27 cellular contexts compared by ENCODE assay signal in the genomic region with DNA sequence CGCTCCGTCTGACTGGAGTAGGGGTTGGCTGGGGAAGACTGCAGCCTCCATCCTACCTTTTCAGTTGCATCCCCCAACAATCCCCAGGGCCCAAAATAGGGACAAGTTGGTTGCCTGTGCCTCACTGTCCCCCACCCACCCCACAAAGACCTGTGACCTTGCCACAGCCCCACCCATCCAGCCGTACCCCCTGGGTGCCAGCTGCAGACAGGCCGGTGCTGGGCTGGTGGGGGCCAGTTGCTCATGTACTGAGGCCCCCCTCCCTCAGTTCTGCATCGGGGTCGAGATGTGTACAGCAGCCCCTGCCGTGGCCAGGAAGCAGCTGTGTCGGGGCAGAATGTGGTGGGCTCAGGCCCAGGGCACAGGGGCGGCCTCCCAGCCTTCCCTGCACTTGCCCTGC. TPM values are rescaled to one million over a fixed set of nuclear protein-coding genes. Genes with fewer than 3 reads are reported as not detected.
DNase-seq lines count a peak whose midpoint lies in the region; ATAC-seq and TF ChIP-seq lines count a peak whose summit lies in the region.
"Had no signal": no experiment of that assay in that cellular context is flagged by ENCODE, and none has a peak within 500 bp of the region (broad histone marks: within the 10 kb centered on the region; RNA-seq: fewer than 3 reads in every experiment).

No MANE protein-coding gene starts in this region.

- ATAC-seq in heart right ventricle (no peak), Right ventricle myocardium inferior (no peak), GM19452 (IDR thresholded peaks at IDR 0.05; ENCODE audit: unreplicated experiment) (no peak)
- ATAC-seq in CD4-positive, alpha-beta T cell (ENCODE audit: poor library complexity), result no peak
- ATAC-seq: HCT116 had no signal

- TF ChIP-seq CTCF in heart right ventricle (IDR thresholded peaks at IDR 0.05), result no peak
- no peak for TF ChIP-seq CTCF in CD4-positive, alpha-beta T cell (IDR thresholded peaks at IDR 0.05)

- WGBS in heart right ventricle, 2 donors, result 82 to 83% methylated on average over 9 of the region's 9 CpGs

- H3K4me3 ChIP-seq in heart right ventricle, result no peak overlapping the region
- H3K4me3 ChIP-seq: BLaER1 treated with 17β-estradiol and CSF1 and Interleukin-3, amounts not matched to agents 10 nM and 100 nM; MG63; PC-9 had no signal

- peaks cover 5% of the 10 kb centered on the region for H3K4me1 Mint-ChIP-seq in CD4-positive, alpha-beta T cell (ENCODE audit: low read depth)

- H3K36me3 ChIP-seq in heart right ventricle, result no peaks in the 10 kb centered on the region
- H3K36me3 ChIP-seq: BLaER1 treated with 17β-estradiol and CSF1 and Interleukin-3, amounts not matched to agents 10 nM and 100 nM; MG63 had no signal

- no peaks in the 10 kb centered on the region for H3K36me3 Mint-ChIP-seq in CD4-positive, alpha-beta T cell (ENCODE audit: low read depth)
- H3K36me3 Mint-ChIP-seq: CD4-positive, alpha-beta memory T cell had no signal

- H3K9me3 ChIP-seq in heart right ventricle, result no peaks in the 10 kb centered on the region
- H3K9me3 ChIP-seq in CD4-positive, alpha-beta T cell (ENCODE audit: control insufficient read depth, low read length), result no peaks in the 10 kb centered on the region
- H3K9me3 ChIP-seq: BLaER1 treated with 17β-estradiol and CSF1 and Interleukin-3, amounts not matched to agents 10 nM and 100 nM; Caco-2; MG63 had no signal

- intact Hi-C loops in heart right ventricle (cut with DNase I) (loop anchor here in 1 of 10 donors (5.0 kb wide), 1 partner anchor 36 kb away; the partner anchor contains the start of gene C8G), Right ventricle myocardium inferior (cut with DNase I) (no loop called here)
- intact Hi-C loops in CD4-positive, alpha-beta T cell (cut with DNase I, micrococcal nuclease), result no loop called here

- H3K4me1 ChIP-seq in heart right ventricle, result peaks cover 5 to 68% (median 40%) of the 10 kb centered on the region in 9 donors

- no peak overlapping the region for H3K27ac Mint-ChIP-seq in CD4-positive, alpha-beta T cell

- H3K27me3 ChIP-seq in heart right ventricle (peaks cover 0 to 38% (median 15%) of the 10 kb centered on the region in 7 donors), layer of hippocampus (ENCODE audit: control insufficient read depth, insufficient read depth, low read length) (peaks cover 4% of the 10 kb centered on the region)
- H3K27me3 ChIP-seq in CD4-positive, alpha-beta T cell (ENCODE audit: control insufficient read depth, insufficient read depth, low read length), result peaks cover 33% of the 10 kb centered on the region
- H3K27me3 ChIP-seq: MG63 had no signal

- peak overlapping the region in 8 of 10 donors; percentile 82 to 93 (median 89) for H3K27ac ChIP-seq in heart right ventricle
- H3K27ac ChIP-seq in cingulate gyrus (ENCODE audit: low read depth, low read length), result peak overlapping the region; percentile 80
- peak overlapping the region; percentile 69 for H3K27ac ChIP-seq in layer of hippocampus (ENCODE audit: low read depth, low read length)
- no peak overlapping the region for H3K27ac ChIP-seq in CD4-positive, alpha-beta T cell (ENCODE audit: low read depth, low read length)
- H3K27ac ChIP-seq: BLaER1 treated with 17β-estradiol and CSF1 and Interleukin-3, amounts not matched to agents 10 nM and 100 nM; PC-9 had no signal

- CTCF ChIA-PET in CD4-positive, alpha-beta T cell (lab: Charles Lee), result no interaction called here

- POLR2A ChIA-PET in CD4-positive, alpha-beta T cell (lab: Charles Lee), result no interaction called here

- H3K4me3 Mint-ChIP-seq in CD4-positive, alpha-beta T cell, result no peak overlapping the region

- H3K9me3 Mint-ChIP-seq in CD4-positive, alpha-beta T cell, result no peaks in the 10 kb centered on the region
- H3K9me3 Mint-ChIP-seq: CD4-positive, alpha-beta memory T cell had no signal

- H3K27me3 Mint-ChIP-seq in CD4-positive, alpha-beta T cell, result peaks cover 38% of the 10 kb centered on the region

- no peak for DNase-seq in heart right ventricle
- DNase-seq in Right ventricle myocardium inferior (ENCODE audit: missing footprints), result no peak
- no peak for DNase-seq in D341Med (ENCODE audit: low spot score)
- DNase-seq in CD4-positive, alpha-beta T cell, result no peak
- DNase-seq: Caco-2; CD4-positive, alpha-beta memory T cell; DMS 273 treated with DMSO at 0.1 percent for 48 hours; DMS79; EL; GF-D8; IMR-90; KG1; MG63; NCI-H1105 treated with DMSO at 0.1 percent for 48 hours; NCI-H2029; NCI-H446 treated with DMSO at 0.1 percent for 48 hours; NCI-H526; SHP77 treated with DMSO at 0.1 percent for 48 hours had no signal

RNA-seq across cellular contexts. Expression of gene LCNL1, which starts 0.4 kb away (rescaled TPM):
- total RNA-seq in heart right ventricle (10 to 100 TPM in 2 of 10 donors, 1 to 10 TPM in 8; 1.4 to 10.9 (median 6.4) TPM), Right ventricle myocardium inferior (8.6 TPM)
- polyA plus RNA-seq in heart right ventricle, result 10 to 100 TPM in 1 of 2 donors, under 1 TPM in 1; 0.10 to 10.3 TPM
- total RNA-seq in CD4-positive, alpha-beta T cell, result 1 to 10 TPM in 1 of 2 experiments, under 1 TPM in 1; 0.93 to 1.0 TPM
- total RNA-seq: Caco-2, H4, IMR-90, RPMI7951 had no signal
- polyA plus RNA-seq: CD4-positive, alpha-beta memory T cell had no signal

RNA-seq across cellular contexts. Expression of gene PTGDS, which starts 5.9 kb away (rescaled TPM):
- 1,000 to 10,000 TPM; 1,129 to 5,119 (median 4,014) TPM for total RNA-seq in heart right ventricle
- 1,000 to 10,000 TPM; 2,970 to 3,711 TPM for polyA plus RNA-seq in heart right ventricle
- 6,282 TPM for total RNA-seq in Right ventricle myocardium inferior
- total RNA-seq in CD4-positive, alpha-beta T cell, result 10 to 100 TPM; 40.6 to 41.0 TPM
- total RNA-seq: Caco-2, H4, IMR-90 had no signal

RNA-seq across cellular contexts. Expression of gene PAXX, which starts 9.1 kb away (rescaled TPM):
- 10 to 100 TPM; 12.7 to 29.5 (median 16.1) TPM for total RNA-seq in heart right ventricle
- polyA plus RNA-seq in heart right ventricle, result 100 to 1,000 TPM in 1 of 2 donors, 10 to 100 TPM in 1; 51.7 to 131 TPM
- 26.9 TPM for total RNA-seq in Right ventricle myocardium inferior
- total RNA-seq in CD4-positive, alpha-beta T cell, result 10 to 100 TPM; 67.0 to 67.8 TPM

RNA-seq across cellular contexts. Expression of gene CLIC3, which starts 13.2 kb away (rescaled TPM):
- total RNA-seq in heart right ventricle (10 to 100 TPM in 1 of 10 donors, 1 to 10 TPM in 8, under 1 TPM in 1; 0.46 to 11.5 (median 3.0) TPM), Right ventricle myocardium inferior (1.1 TPM)
- 10 to 100 TPM in 1 of 2 donors, 1 to 10 TPM in 1; 9.5 to 21.4 TPM for polyA plus RNA-seq in heart right ventricle
- total RNA-seq in CD4-positive, alpha-beta T cell, result 1 to 10 TPM; 2.1 to 2.8 TPM

RNA-seq across cellular contexts. Expression of gene LCN12, which starts 31.1 kb away (rescaled TPM):
- total RNA-seq in heart right ventricle, result 10 to 100 TPM in 4 of 10 donors, 1 to 10 TPM in 6; 4.1 to 17.9 (median 6.8) TPM
- polyA plus RNA-seq in heart right ventricle, result 1 to 10 TPM in 1 of 2 donors, under 1 TPM in 1; 0.74 to 8.3 TPM
- total RNA-seq in Right ventricle myocardium inferior, result 2.9 TPM
- 1 to 10 TPM; 1.3 to 1.5 TPM for total RNA-seq in CD4-positive, alpha-beta T cell
- total RNA-seq: H4, IMR-90, RPMI7951 had no signal
- polyA plus RNA-seq: AG04450; CD4-positive, alpha-beta memory T cell had no signal

Comparison
In these comparisons a context has a peak if more than half of its experiments do, and no peak if none do; other contexts are left out.
1. RNA of gene PTGDS, which starts 5.9 kb away (total RNA-seq): 6,282 TPM in Right ventricle myocardium inferior (single experiment) and 1,129 to 5,119 TPM in heart right ventricle; 40.6 to 41.0 TPM in CD4-positive, alpha-beta T cell; every median in the first group is over 10 times any median in the second.